ENCODE assay signal across 8 cellular contexts in genomic region chr4:146521543-146522097, GRCh38. TPM values are rescaled to one million over a fixed set of nuclear protein-coding genes. Genes with fewer than 3 reads are reported as not detected.
DNase-seq lines count a peak whose midpoint lies in the region; FAIRE-seq and TF ChIP-seq lines count a peak whose summit lies in the region.

SLC10A7 (minus strand) TSS chr4:146521940; CDS start chr4:146521717, 223 bp downstream.

- peak within 1 kb of the TSS; percentile 71 to 96 (median 74) for H3K4me3 ChIP-seq in tibial nerve

- H3K27ac ChIP-seq in tibial nerve, result peak within 1 kb of the TSS; percentile 75 to 92 (median 86)

- no peak within 1 kb of the TSS for H3K27ac Mint-ChIP-seq in osteocyte (ENCODE audit: unreplicated experiment)

- no peaks in the 10 kb centered on the region for H3K9me3 Mint-ChIP-seq in osteocyte (ENCODE audit: unreplicated experiment)

- intact Hi-C loops in head of caudate nucleus (cut with DNase I), result no loop called here

- TF ChIP-seq CTCF in osteocyte (IDR thresholded peaks at IDR 0.05), result no peak
- no peak for TF ChIP-seq CTCF in tibial nerve (IDR thresholded peaks at IDR 0.05)

- H3K4me3 Mint-ChIP-seq in osteocyte (ENCODE audit: unreplicated experiment), result no peak within 1 kb of the TSS

- H3K27me3 Mint-ChIP-seq in osteocyte (ENCODE audit: unreplicated experiment), result no peaks in the 10 kb centered on the region

- TF ChIP-seq EP300 in tibial nerve (IDR thresholded peaks at IDR 0.05), result no peak

- 0 to 1% methylated on average over 22 to 30 of the region's 30 CpGs for WGBS in tibial nerve, 2 donors

- FAIRE-seq in H54 (lab: Jason Lieb, UNC), result no peak

- H3K36me3 ChIP-seq in tibial nerve, result peaks cover 0 to 12% (median 0%) of the 10 kb centered on the region in 3 donors

- H3K27me3 ChIP-seq in tibial nerve, result no peaks in the 10 kb centered on the region

- peak; percentile 34; the same call in 1 of the 2 replicates for TF ChIP-seq POLR2A in H54 (IDR thresholded peaks at IDR 0.05; ENCODE audit: low read depth, low read length)
- no peak for TF ChIP-seq POLR2A in tibial nerve (IDR thresholded peaks at IDR 0.05)

- peaks cover 8% of the 10 kb centered on the region for H3K4me1 Mint-ChIP-seq in osteocyte (ENCODE audit: unreplicated experiment)

- no peaks in the 10 kb centered on the region for H3K9me3 ChIP-seq in tibial nerve

- no peaks in the 10 kb centered on the region for H3K36me3 Mint-ChIP-seq in osteocyte (ENCODE audit: unreplicated experiment)

- peak; percentile 50 for DNase-seq in GF-D8 (lab: John Stamatoyannopoulos, UW)
- DNase-seq in H54 (ENCODE audit: insufficient read length, low spot score), result peak; percentile 38
- peak; percentile 78 for DNase-seq in LoVo (ENCODE audit: low spot score)
- peak; percentile 77 for DNase-seq in SK-N-DZ (ENCODE audit: low spot score)
- DNase-seq in activated naive CD4-positive, alpha-beta T cell treated with anti-CD3 and anti-CD28 coated beads, Interleukin-2, amount 50 U/mL, for 16 hours, result peak; percentile 75
- DNase-seq in head of caudate nucleus, result peak; percentile 72 to 93 (median 84)
- no peak for DNase-seq in osteocyte (ENCODE audit: extremely low spot score, unreplicated experiment)
- DNase-seq in tibial nerve (ENCODE audit: low spot score in 2 of 2), result peak; percentile 40 to 67

- H3K4me1 ChIP-seq in tibial nerve, result peaks cover 0 to 32% (median 17%) of the 10 kb centered on the region in 4 donors

RNA-seq across cellular contexts. Expression of gene SLC10A7, which starts in this region (rescaled TPM):
- polyA plus RNA-seq in SK-N-DZ (2014; cell fraction: cytosol; rRNA removed), result 3.9 and 5.1 TPM in 2 replicates
- 3.6 TPM in 2 replicates for polyA plus RNA-seq in SK-N-DZ (2014; cell fraction: nucleus; rRNA removed)
- 10.5 and 10.6 TPM in 2 replicates for total RNA-seq in osteocyte
- total RNA-seq in tibial nerve, result 10 to 100 TPM in 3 of 4 donors, 1 to 10 TPM in 1; 9.8 to 13.8 (median 11.9) TPM
